ENCODE assay signal across 32 cellular contexts in genomic region chr18:21509062-21509461, GRCh38.
A peak's percentile ranks its signal among the peaks of the same experiment; 100 is the strongest.
DNase-seq lines count a peak whose midpoint lies in the region; ATAC-seq, FAIRE-seq and TF ChIP-seq lines count a peak whose summit lies in the region.
"Had no signal": no experiment of that assay in that cellular context is flagged by ENCODE, and none has a peak within 500 bp of the region (broad histone marks: within the 10 kb centered on the region; RNA-seq: fewer than 3 reads in every experiment).

No MANE protein-coding gene starts in this region.

- CTCF ChIA-PET in A549 (lab: Yijun Ruan, JAX) = interaction anchor here (0.6 to 1.4 kb wide), 3 partner anchors 25 to 418 kb away, joined by 3 to 7 read pairs (median 4); no protein-coding TSS in a partner anchor
- CTCF ChIA-PET in PC-3 (lab: Charles Lee) = interaction anchor here (0.6 to 0.7 kb wide), 4 partner anchors 56 to 408 kb away, joined by 3 to 8 read pairs (median 5); no protein-coding TSS in a partner anchor

- BruUV-seq in PC-3 (replicated peaks; lab: Mats Ljungman, UMichigan) = no TSS peak

- H3K4me2 ChIP-seq in A549 = no peak overlapping the region
- H3K4me2 ChIP-seq in GM23338 = no peak overlapping the region
- H3K4me2 ChIP-seq in PC-3 (ENCODE audit: low read length) = no peak overlapping the region

- H3K4me3 ChIP-seq in A549 (no peak overlapping the region), GM23338 (no peak overlapping the region), PC-3 (ENCODE audit: low read length) (no peak overlapping the region), fibroblast of villous mesenchyme (ENCODE audit: low read depth, low read length) (no peak overlapping the region), ascending aorta (no peak overlapping the region)
- H3K4me3 ChIP-seq: colonic mucosa, MG63, prostate gland, tibial nerve had no signal

- DNase-seq in A549 (ENCODE audit: low read depth in 1 of 2, low spot score in 1 of 2) (no peak), GM23338 (ENCODE audit: low spot score) (no peak), PC-3 (no peak), fibroblast of villous mesenchyme (ENCODE audit: low read depth) (no peak), ascending aorta (ENCODE audit: low spot score in 2 of 2) (no peak), head of caudate nucleus (no peak)
- DNase-seq: ACHN; activated CD4-positive, alpha-beta T cell treated with anti-CD3 and anti-CD28 coated beads, Interleukin-2, amount 10 ng/mL, durations not matched to agents 7 days and 5 days; activated gamma-delta T cell; activated naive CD8-positive, alpha-beta T cell treated with anti-CD3 and anti-CD28 coated beads for 36 hours; activated T-cell treated with anti-CD3 and anti-CD28 coated beads, Interleukin-2, amount 50 U/mL, for 24 hours; anterior cingulate cortex; BE2C; CD8-positive, alpha-beta T cell; colonic mucosa; effector CD8-positive, alpha-beta T cell; erythroblast; foreskin fibroblast; kidney; MG63; NCI-H2029 treated with DMSO at 0.1 percent for 48 hours; NCI-H2227 treated with DMSO at 0.1 percent for 48 hours; NCI-H526 treated with DMSO at 0.1 percent for 48 hours; stimulated activated CD4-positive, alpha-beta T cell treated with anti-CD3 and anti-CD28 coated beads, Interleukin-4, amount 100 ng/mL, for 24 hours; T-cell had no signal

- H3K4me1 Mint-ChIP-seq in GM23338 = peaks cover 5% of the 10 kb centered on the region; the same call in 2 of the 3 replicates
- H3K4me1 Mint-ChIP-seq: activated CD4-positive, alpha-beta T cell treated with anti-CD3 and anti-CD28 coated beads, Interleukin-2, amount 10 ng/mL, durations not matched to agents 7 days and 5 days; activated naive CD8-positive, alpha-beta T cell treated with anti-CD3 and anti-CD28 coated beads for 36 hours; T-cell had no signal

- H3K4me3 Mint-ChIP-seq in GM23338 = no peak overlapping the region
- H3K4me3 Mint-ChIP-seq: activated CD4-positive, alpha-beta T cell treated with anti-CD3 and anti-CD28 coated beads, Interleukin-2, amount 10 ng/mL, durations not matched to agents 7 days and 5 days; activated naive CD8-positive, alpha-beta T cell treated with anti-CD3 and anti-CD28 coated beads for 36 hours; activated T-cell treated with anti-CD3 and anti-CD28 coated beads, Interleukin-2, amount 50 U/mL, for 24 hours; CD8-positive, alpha-beta T cell; T-cell; WTC11 had no signal

- no peaks in the 10 kb centered on the region for H3F3A ChIP-seq in GM23338 (replicated peaks; ENCODE audit: low read depth)
- no peaks in the 10 kb centered on the region for H3F3A ChIP-seq in PC-3 (ENCODE audit: low read length, unreplicated experiment)

- H4K20me1 ChIP-seq in GM23338 (replicated peaks; ENCODE audit: insufficient read depth) = 0 out of 2 replicates have a peak, but pooled peaks cover 8% of the 10 kb centered on the region
- no peaks in the 10 kb centered on the region for H4K20me1 ChIP-seq in PC-3 (ENCODE audit: low read length)

- H3K9me2 ChIP-seq in GM23338 (ENCODE audit: insufficient read depth) = no peaks in the 10 kb centered on the region
- H3K9me2 ChIP-seq in PC-3 (replicated peaks; ENCODE audit: low read length) = no peaks in the 10 kb centered on the region

- H2AFZ ChIP-seq in GM23338 (no peak overlapping the region), PC-3 (ENCODE audit: low read length) (no peak overlapping the region)

- FAIRE-seq in A549 (lab: Jason Lieb, UNC) = no peak
- FAIRE-seq: GM12892, kidney had no signal

- TF ChIP-seq POLR2A in A549 (IDR thresholded peaks at IDR 0.05; ENCODE audit: low read length) = no peak

- WGBS in A549 (ENCODE audit: missing lambda C conversion rate) = 86% methylated on average over 5 of the region's 5 CpGs

- no peak overlapping the region for H3K27ac ChIP-seq in A549
- H3K27ac ChIP-seq in GM23338 (ENCODE audit: low read depth) = no peak overlapping the region
- H3K27ac ChIP-seq in PC-3 (ENCODE audit: low read length) = no peak overlapping the region
- H3K27ac ChIP-seq in ascending aorta = no peak overlapping the region
- H3K27ac ChIP-seq: colonic mucosa, neutrophil, prostate gland, tibial nerve had no signal

- no peak overlapping the region for H3K9ac ChIP-seq in PC-3 (ENCODE audit: low read length)

- H3K36me3 Mint-ChIP-seq in GM23338 (ENCODE audit: low read depth) = peaks cover 7% of the 10 kb centered on the region; the same call in 2 of the 3 replicates

- ATAC-seq in A549 (peak; percentile 30 to 42; a peak in 3 of 6 replicates), GM23338 (peak; percentile 22), PC-3 (peak; percentile 38; the same call in 1 of the 2 replicates), GM19395 (IDR thresholded peaks at IDR 0.05; ENCODE audit: unreplicated experiment) (no peak), GM21737 (IDR thresholded peaks at IDR 0.05; ENCODE audit: unreplicated experiment) (no peak)
- ATAC-seq: CD8-positive, alpha-beta T cell; T-cell had no signal

- no peaks in the 10 kb centered on the region for H3K27me3 Mint-ChIP-seq in GM23338 (ENCODE audit: insufficient read depth, low read depth, poor library complexity)
- H3K27me3 Mint-ChIP-seq: activated CD4-positive, alpha-beta T cell treated with anti-CD3 and anti-CD28 coated beads, Interleukin-2, amount 10 ng/mL, durations not matched to agents 7 days and 5 days; activated naive CD8-positive, alpha-beta T cell treated with anti-CD3 and anti-CD28 coated beads for 36 hours; activated T-cell treated with anti-CD3 and anti-CD28 coated beads, Interleukin-2, amount 50 U/mL, for 24 hours; T-cell had no signal

- H3K27me3 ChIP-seq in GM23338 (ENCODE audit: insufficient read depth) (no peaks in the 10 kb centered on the region), PC-3 (ENCODE audit: low read length) (no peaks in the 10 kb centered on the region), ascending aorta (no peaks in the 10 kb centered on the region)
- H3K27me3 ChIP-seq: BE2C, colonic mucosa, MG63, neutrophil, tibial nerve had no signal

- H3K4me1 ChIP-seq in A549 (no peaks in the 10 kb centered on the region), GM23338 (ENCODE audit: insufficient read depth) (no peaks in the 10 kb centered on the region), PC-3 (ENCODE audit: insufficient read depth, low read length) (no peaks in the 10 kb centered on the region), ascending aorta (no peaks in the 10 kb centered on the region)
- H3K4me1 ChIP-seq: BE2C, colonic mucosa, prostate gland, tibial nerve had no signal

- POLR2A ChIA-PET in A549 (lab: Yijun Ruan, JAX) (interaction anchor here (0.6 kb wide), 1 partner anchor 191 kb away, joined by 3 read pairs; no protein-coding TSS in a partner anchor), PC-3 (lab: Charles Lee; ENCODE audit: unreplicated experiment) (interaction anchor here (0.6 kb wide), 1 partner anchor 33 kb away, joined by 5 read pairs; no protein-coding TSS in a partner anchor)

- no peak for TF ChIP-seq RAD21 in A549 (conservative IDR thresholded peaks at IDR 0.05 in 1 of 2, IDR thresholded peaks at IDR 0.05 in 1 of 2)

- no peak for TF ChIP-seq CTCF in A549 (IDR thresholded peaks at IDR 0.05)
- peak in 1 of 2 experiments; percentile 13; a peak in 1 of 4 replicates for TF ChIP-seq CTCF in GM23338 (conservative IDR thresholded peaks at IDR 0.05; ENCODE audit: low read depth in 2 of 2)
- TF ChIP-seq CTCF in PC-3 (conservative IDR thresholded peaks at IDR 0.05; ENCODE audit: low read depth, low read length) = no peak
- peak; percentile 4 for TF ChIP-seq CTCF in fibroblast of villous mesenchyme (IDR thresholded peaks at IDR 0.05; ENCODE audit: insufficient read depth, low read depth, low read length)
- TF ChIP-seq CTCF in ascending aorta (IDR thresholded peaks at IDR 0.05) = no peak

- H3K79me2 ChIP-seq in GM23338 (replicated peaks; ENCODE audit: insufficient read depth) (no peaks in the 10 kb centered on the region), PC-3 (ENCODE audit: low read length) (no peaks in the 10 kb centered on the region)

- H3K9me3 ChIP-seq in A549 (no peaks in the 10 kb centered on the region), PC-3 (ENCODE audit: low read length) (no peaks in the 10 kb centered on the region), ascending aorta (no peaks in the 10 kb centered on the region)
- H3K9me3 ChIP-seq: BE2C, colonic mucosa, MG63, neutrophil, prostate gland had no signal

- H3K36me3 ChIP-seq in GM23338 (ENCODE audit: insufficient read depth) (no peaks in the 10 kb centered on the region), PC-3 (ENCODE audit: low read depth, low read length) (peaks cover 8% of the 10 kb centered on the region; the same call in 1 of the 2 replicates), ascending aorta (peaks cover 10 to 30% of the 10 kb centered on the region in 2 donors)
- H3K36me3 ChIP-seq: BE2C, colonic mucosa, MG63, prostate gland had no signal

- TF ChIP-seq EP300 in A549 (IDR thresholded peaks at IDR 0.05) = no peak

- H3K9me3 Mint-ChIP-seq in GM23338 = no peaks in the 10 kb centered on the region
- H3K9me3 Mint-ChIP-seq: WTC11 had no signal

- intact Hi-C loops in PC-3 (cut with micrococcal nuclease) (loop anchor here (1.0 kb wide), 1 partner anchor 314 kb away; no protein-coding TSS in a partner anchor), ascending aorta (cut with DNase I) (loop anchor here (10.0 kb wide), 1 partner anchor 314 kb away; no protein-coding TSS in a partner anchor), head of caudate nucleus (cut with DNase I) (no loop called here)

- no peak overlapping the region for H3K27ac Mint-ChIP-seq in GM23338
- H3K27ac Mint-ChIP-seq: activated CD4-positive, alpha-beta T cell treated with anti-CD3 and anti-CD28 coated beads, Interleukin-2, amount 10 ng/mL, durations not matched to agents 7 days and 5 days; activated naive CD8-positive, alpha-beta T cell treated with anti-CD3 and anti-CD28 coated beads for 36 hours; activated T-cell treated with anti-CD3 and anti-CD28 coated beads, Interleukin-2, amount 50 U/mL, for 24 hours; CD8-positive, alpha-beta T cell; T-cell; WTC11 had no signal

TF ChIP-seq in A549, 52 proteins besides CTCF, POLR2A, EP300 and RAD21:
- TF ChIP-seq MYC (IDR thresholded peaks at IDR 0.05; ENCODE audit: borderline replicate concordance, low read length) (no peak), TFCP2L1 (CRISPR knock-in tag; IDR thresholded peaks at IDR 0.05) (no peak), HOXB13 (CRISPR knock-in tag; IDR thresholded peaks at IDR 0.05; ENCODE audit: low read depth) (no peak), RARB (CRISPR knock-in tag; IDR thresholded peaks at IDR 0.05) (no peak)

TF ChIP-seq in GM23338, 12 proteins besides CTCF, POLR2A, EP300 and RAD21 (continues in another document):
- TF ChIP-seq POLR2AphosphoS5 (IDR thresholded peaks at IDR 0.05; ENCODE audit: low read depth) = no peak
- no peak for TF ChIP-seq ZNF331 (CRISPR knock-in tag; IDR thresholded peaks at IDR 0.05; ENCODE audit: low read depth)

Comparison
In these comparisons a context has a peak if more than half of its experiments do, and no peak if none do; other contexts are left out.
1. ATAC-seq: peak in A549 (2 of 2), GM23338 (single experiment) and PC-3 (single experiment); none in GM19395 (single experiment) and GM21737 (single experiment).